In the genomic region with DNA sequence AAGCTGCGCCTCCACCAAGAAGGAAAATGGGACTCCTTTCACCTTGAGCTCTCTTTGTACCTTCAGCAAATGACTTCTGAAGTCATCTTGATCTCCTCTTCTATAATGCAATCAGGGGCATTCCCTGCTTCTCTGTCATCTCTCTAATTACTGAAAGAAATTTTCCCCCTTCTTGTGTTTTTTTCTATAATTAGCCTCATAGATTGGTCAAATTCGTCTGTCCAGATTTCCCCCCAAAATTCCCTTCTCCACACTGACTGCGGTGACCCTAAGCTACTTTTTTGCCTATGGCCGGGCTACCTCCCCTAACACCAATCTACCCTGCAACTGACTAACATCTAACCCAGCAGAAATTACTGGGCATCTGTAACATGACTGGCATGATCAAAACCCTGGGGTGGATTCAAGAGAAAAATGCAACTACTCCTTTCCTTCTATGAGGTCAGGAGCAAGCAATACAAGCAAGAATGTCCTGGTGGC, we compare ENCODE assay signal across 13 cellular contexts.
DNase-seq lines count a peak whose midpoint lies in the region; ATAC-seq and TF ChIP-seq lines count a peak whose summit lies in the region.
"Had no signal": no experiment of that assay in that cellular context is flagged by ENCODE, and none has a peak within 500 bp of the region (broad histone marks: within the 10 kb centered on the region; RNA-seq: fewer than 3 reads in every experiment).

No MANE protein-coding gene starts in this region.

- peaks cover under 1% of the 10 kb centered on the region; the same call in 1 of the 2 replicates for H3F3A ChIP-seq in MM.1S (ENCODE audit: insufficient read depth, low read length)

- H3K27me3 ChIP-seq in vagina (no peaks in the 10 kb centered on the region), MM.1S (replicated peaks; ENCODE audit: insufficient read depth, low read length) (no peaks in the 10 kb centered on the region)
- H3K27me3 ChIP-seq: upper lobe of right lung had no signal

- H3K9me3 ChIP-seq in OCI-LY7 (ENCODE audit: low read length), result no peaks in the 10 kb centered on the region
- no peaks in the 10 kb centered on the region for H3K9me3 ChIP-seq in vagina
- no peaks in the 10 kb centered on the region for H3K9me3 ChIP-seq in MM.1S (replicated peaks; ENCODE audit: insufficient read depth, low read length)
- H3K9me3 ChIP-seq: A549, upper lobe of right lung had no signal

- H3K79me2 ChIP-seq in OCI-LY7 (ENCODE audit: insufficient read depth, low read depth, low read length), result no peaks in the 10 kb centered on the region
- peaks cover 92% of the 10 kb centered on the region for H3K79me2 ChIP-seq in MM.1S (ENCODE audit: low read length)

- no peak overlapping the region for H3K4me3 ChIP-seq in OCI-LY7 (ENCODE audit: low read depth, low read length, poor library complexity, severe bottlenecking)
- H3K4me3 ChIP-seq in epithelial cell of esophagus (ENCODE audit: low read length), result no peak overlapping the region
- no peak overlapping the region for H3K4me3 ChIP-seq in vagina
- no peak overlapping the region for H3K4me3 ChIP-seq in MM.1S (ENCODE audit: low read length)
- H3K4me3 ChIP-seq: A549, upper lobe of right lung had no signal

- H3K4me2 ChIP-seq in OCI-LY7 (ENCODE audit: low read length), result peak overlapping the region; percentile 90; the same call in 1 of the 2 replicates
- H3K4me2 ChIP-seq in MM.1S (ENCODE audit: low read depth, low read length), result no peak overlapping the region
- H3K4me2 ChIP-seq: A549 had no signal

- no peak for TF ChIP-seq CTCF in OCI-LY7 (conservative IDR thresholded peaks at IDR 0.05; ENCODE audit: low read length)
- TF ChIP-seq CTCF in epithelial cell of esophagus (IDR thresholded peaks at IDR 0.05; ENCODE audit: insufficient read depth, low read depth, low read length, missing control alignments), result no peak
- no peak for TF ChIP-seq CTCF in vagina (IDR thresholded peaks at IDR 0.05)
- no peak for TF ChIP-seq CTCF in MM.1S (IDR thresholded peaks at IDR 0.05; ENCODE audit: low read length)

- ATAC-seq in GM18520 (IDR thresholded peaks at IDR 0.05; ENCODE audit: unreplicated experiment) (peak; percentile 21), HG02852 (IDR thresholded peaks at IDR 0.05; ENCODE audit: unreplicated experiment) (no peak)
- ATAC-seq: A549, Panc1, upper lobe of right lung had no signal

- POLR2A ChIA-PET in OCI-LY7 (lab: Charles Lee), result interaction anchor here (1.1 to 1.2 kb wide), 2 partner anchors 8 to 19 kb away, joined by 3 to 4 read pairs; no protein-coding TSS in a partner anchor

- DNase-seq in NCI-H345 (lab: John Stamatoyannopoulos, UW) (peak; percentile 18), NCI-H345 treated with DMSO at 0.1 percent for 48 hours (lab: John Stamatoyannopoulos, UW; ENCODE audit: unreplicated experiment) (no peak), OCI-LY7 (ENCODE audit: low spot score) (no peak), epithelial cell of esophagus (ENCODE audit: low read depth) (peak; percentile 11), vagina (ENCODE audit: extremely low spot score in 2 of 2) (no peak), MM.1S (no peak)
- DNase-seq: H7, midbrain, upper lobe of right lung had no signal

- no peaks in the 10 kb centered on the region for H3K36me3 ChIP-seq in OCI-LY7 (ENCODE audit: insufficient read depth, low read length)
- H3K36me3 ChIP-seq in vagina, result no peaks in the 10 kb centered on the region
- H3K36me3 ChIP-seq in MM.1S (replicated peaks; ENCODE audit: insufficient read depth, low read length), result no peaks in the 10 kb centered on the region
- H3K36me3 ChIP-seq: upper lobe of right lung had no signal

- H3K27ac ChIP-seq in OCI-LY7 (ENCODE audit: low read depth, low read length, poor library complexity, severe bottlenecking) (no peak overlapping the region), vagina (no peak overlapping the region), MM.1S (ENCODE audit: low read length) (no peak overlapping the region)
- H3K27ac ChIP-seq: A549, upper lobe of right lung had no signal

- H3K9ac ChIP-seq in MM.1S (ENCODE audit: low read length), result no peak overlapping the region

- no peaks in the 10 kb centered on the region for H4K20me1 ChIP-seq in OCI-LY7 (ENCODE audit: insufficient read depth, low read length)
- H4K20me1 ChIP-seq in MM.1S (ENCODE audit: insufficient read depth, low read length), result no peaks in the 10 kb centered on the region

- intact Hi-C loops in OCI-LY7 (cut with micrococcal nuclease; ENCODE audit: unreplicated experiment), result no loop called here
- intact Hi-C loops in vagina (cut with DNase I), result no loop called here

- no TSS peak for BruUV-seq in OCI-LY7 (replicated peaks; lab: Mats Ljungman, UMichigan)

- CTCF ChIA-PET in OCI-LY7 (lab: Charles Lee; ENCODE audit: unreplicated experiment), result no interaction called here

- H3K4me1 ChIP-seq in OCI-LY7 (ENCODE audit: insufficient read depth, low read length, poor library complexity, severe bottlenecking) (peaks cover 12% of the 10 kb centered on the region), vagina (peaks cover 57% of the 10 kb centered on the region), MM.1S (ENCODE audit: low read length) (peaks cover 14% of the 10 kb centered on the region)

- no peak for TF ChIP-seq POLR2A in vagina (IDR thresholded peaks at IDR 0.05)

- no peak overlapping the region for H2AFZ ChIP-seq in OCI-LY7 (ENCODE audit: low read length)
- no peak overlapping the region for H2AFZ ChIP-seq in MM.1S (ENCODE audit: low read length)

- H3K9me2 ChIP-seq in OCI-LY7 (ENCODE audit: insufficient read depth, low read length) (no peaks in the 10 kb centered on the region), MM.1S (replicated peaks; ENCODE audit: insufficient read depth, low read length) (no peaks in the 10 kb centered on the region)

Comparison
In these comparisons a context has a peak if more than half of its experiments do, and no peak if none do; other contexts are left out.
1. DNase-seq: peak in NCI-H345 (single experiment) and epithelial cell of esophagus (single experiment); none in NCI-H345 treated with DMSO at 0.1 percent for 48 hours (single experiment), OCI-LY7 (single experiment), vagina (0 of 2) and MM.1S (single experiment).